ENCODE assay signal across 20 cellular contexts in the genomic region with DNA sequence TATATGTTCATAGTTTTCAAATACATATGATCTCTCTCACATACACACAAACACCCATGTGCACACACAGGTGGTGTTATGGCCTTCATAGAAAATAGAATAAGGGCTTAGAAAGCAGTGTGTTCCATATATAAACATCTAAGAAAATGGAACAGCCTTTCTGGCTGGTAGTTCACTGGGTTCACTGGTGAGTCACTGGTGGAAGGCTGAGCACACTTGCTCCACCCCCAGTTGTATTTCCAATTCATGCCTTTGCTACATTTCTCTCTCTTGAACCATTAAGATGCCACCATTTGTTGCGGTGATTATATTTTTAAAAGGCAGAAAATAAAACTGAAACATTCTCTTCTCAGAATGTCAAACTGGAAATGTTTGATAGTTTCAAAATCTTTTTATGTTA.
A peak's percentile ranks its signal among the peaks of the same experiment; 100 is the strongest.
DNase-seq lines count a peak whose midpoint lies in the region; ATAC-seq, FAIRE-seq and TF ChIP-seq lines count a peak whose summit lies in the region.
"Had no signal": no experiment of that assay in that cellular context is flagged by ENCODE, and none has a peak within 500 bp of the region (broad histone marks: within the 10 kb centered on the region; RNA-seq: fewer than 3 reads in every experiment).

No MANE protein-coding gene starts in this region.

- H3K4me3 Mint-ChIP-seq in astrocyte (ENCODE audit: unreplicated experiment) (no peak overlapping the region), progenitor cell of endocrine pancreas (ENCODE audit: low read depth) (no peak overlapping the region)
- H3K4me3 Mint-ChIP-seq: CD4-positive, alpha-beta T cell; naive B cell; T-helper 17 cell had no signal

- H3K4me1 Mint-ChIP-seq in astrocyte (ENCODE audit: low read depth, unreplicated experiment) (peaks cover 9% of the 10 kb centered on the region), progenitor cell of endocrine pancreas (ENCODE audit: low read depth) (no peaks in the 10 kb centered on the region)
- H3K4me1 Mint-ChIP-seq: naive B cell, T-helper 17 cell had no signal

- no peaks in the 10 kb centered on the region for H3K79me2 ChIP-seq in SK-N-SH (ENCODE audit: insufficient read depth)
- H3K79me2 ChIP-seq in astrocyte (ENCODE audit: insufficient read depth, low read length) = no peaks in the 10 kb centered on the region

- H3K4me1 ChIP-seq in SK-N-SH (ENCODE audit: control insufficient read depth in 1 of 2, insufficient read depth in 2 of 2, low read depth in 1 of 2, low read length in 1 of 2) (no peaks in the 10 kb centered on the region), astrocyte (ENCODE audit: insufficient read depth, low read length) (peaks cover 9% of the 10 kb centered on the region)

- no peaks in the 10 kb centered on the region for H3K9me2 ChIP-seq in SK-N-SH

- H3K9me3 Mint-ChIP-seq in astrocyte (ENCODE audit: unreplicated experiment) (no peaks in the 10 kb centered on the region), progenitor cell of endocrine pancreas (ENCODE audit: low read depth) (no peaks in the 10 kb centered on the region)
- H3K9me3 Mint-ChIP-seq: CD4-positive, alpha-beta T cell; naive B cell had no signal

- H4K20me1 ChIP-seq in SK-N-SH (ENCODE audit: insufficient read depth) = no peaks in the 10 kb centered on the region
- H4K20me1 ChIP-seq in astrocyte (ENCODE audit: insufficient read depth, low read length) = no peaks in the 10 kb centered on the region

- POLR2A ChIA-PET in SK-N-SH (lab: Yijun Ruan, JAX) = no interaction called here

- no peak overlapping the region for H3K4me3 ChIP-seq in SK-N-SH (ENCODE audit: low read depth in 2 of 2, low read length in 1 of 2)
- H3K4me3 ChIP-seq in astrocyte (ENCODE audit: insufficient read depth, low read depth, low read length) = no peak overlapping the region
- no peak overlapping the region for H3K4me3 ChIP-seq in foreskin fibroblast (ENCODE audit: low read depth in 1 of 2, low read length in 2 of 2)
- H3K4me3 ChIP-seq: cardiac muscle cell, heart left ventricle, psoas muscle had no signal

- no peaks in the 10 kb centered on the region for H3F3A ChIP-seq in SK-N-SH (replicated peaks; ENCODE audit: insufficient read depth)

- no peak overlapping the region for H3K9ac ChIP-seq in SK-N-SH
- H3K9ac ChIP-seq in astrocyte (ENCODE audit: low read length) = no peak overlapping the region

- no peaks in the 10 kb centered on the region for H3K36me3 ChIP-seq in SK-N-SH (replicated peaks in 1 of 2; ENCODE audit: control insufficient read depth in 1 of 2, insufficient read depth in 2 of 2, low read length in 1 of 2)
- H3K36me3 ChIP-seq in astrocyte (ENCODE audit: insufficient read depth, low read length) = no peaks in the 10 kb centered on the region
- H3K36me3 ChIP-seq: cardiac muscle cell, heart left ventricle had no signal

- H3K4me2 ChIP-seq in SK-N-SH (no peak overlapping the region), astrocyte (ENCODE audit: low read length) (peak overlapping the region; percentile 5)

- CTCF ChIA-PET in SK-N-SH (lab: Yijun Ruan, JAX) = interaction anchor here (1.5 to 3.1 kb wide), 3 partner anchors 12 to 847 kb away, joined by 4 to 9 read pairs (median 6); no protein-coding TSS in a partner anchor

- H3K27ac Mint-ChIP-seq in astrocyte (ENCODE audit: unreplicated experiment) = no peak overlapping the region
- no peak overlapping the region for H3K27ac Mint-ChIP-seq in progenitor cell of endocrine pancreas
- H3K27ac Mint-ChIP-seq: CD4-positive, alpha-beta T cell; T-helper 17 cell had no signal

- H3K9me3 ChIP-seq in SK-N-SH = no peaks in the 10 kb centered on the region
- no peaks in the 10 kb centered on the region for H3K9me3 ChIP-seq in astrocyte (ENCODE audit: insufficient read depth, low read depth, low read length)
- H3K9me3 ChIP-seq: heart left ventricle, psoas muscle had no signal

- TF ChIP-seq EP300 in SK-N-SH (IDR thresholded peaks at IDR 0.05; ENCODE audit: borderline replicate concordance in 1 of 2, low read depth in 1 of 2, low read length in 1 of 2) = no peak

- ATAC-seq in SK-N-SH treated with all-trans-retinoic acid at 6 μM for 48 hours (no peak), GM21825 (IDR thresholded peaks at IDR 0.05; ENCODE audit: unreplicated experiment) (no peak)
- ATAC-seq: heart left ventricle, left lobe of liver, psoas muscle, T-helper 17 cell had no signal

- H3K36me3 Mint-ChIP-seq in astrocyte (ENCODE audit: low read depth, unreplicated experiment) (no peaks in the 10 kb centered on the region), progenitor cell of endocrine pancreas (ENCODE audit: insufficient read depth) (no peaks in the 10 kb centered on the region)
- H3K36me3 Mint-ChIP-seq: naive B cell had no signal

- WGBS in SK-N-SH (ENCODE audit: low lambda C conversion rate) = 50% methylated on average over 1 of the region's 1 CpG

- no peak overlapping the region; the same call in 1 of the 2 replicates for H2AFZ ChIP-seq in SK-N-SH (ENCODE audit: low read depth)
- no peak overlapping the region for H2AFZ ChIP-seq in astrocyte (ENCODE audit: low read depth, low read length)

- TF ChIP-seq CTCF in SK-N-SH (IDR thresholded peaks at IDR 0.05) (no peak), astrocyte (IDR thresholded peaks at IDR 0.05; ENCODE audit: insufficient read depth, low read depth, low read length) (no peak), foreskin fibroblast (IDR thresholded peaks at IDR 0.05; ENCODE audit: low read depth, low read length) (no peak), progenitor cell of endocrine pancreas (IDR thresholded peaks at IDR 0.05; ENCODE audit: unreplicated experiment) (no peak)

- peaks cover 14% of the 10 kb centered on the region; the same call in 1 of the 2 replicates for H3K27me3 ChIP-seq in SK-N-SH (ENCODE audit: insufficient read depth)
- H3K27me3 ChIP-seq in astrocyte (ENCODE audit: insufficient read depth, low read length) = no peaks in the 10 kb centered on the region
- H3K27me3 ChIP-seq: cardiac muscle cell, heart left ventricle had no signal

- DNase-seq in SK-N-SH = no peak
- peak; percentile 44 for DNase-seq in astrocyte (ENCODE audit: low read depth)
- peak; percentile 66 to 83 for DNase-seq in foreskin fibroblast
- no peak for DNase-seq in progenitor cell of endocrine pancreas (ENCODE audit: low spot score, unreplicated experiment)
- DNase-seq in NCI-H774 (lab: John Stamatoyannopoulos, UW) = no peak
- DNase-seq in activated CD4-positive, alpha-beta T cell treated with anti-CD3 and anti-CD28 coated beads for 1 hour = no peak
- DNase-seq: activated CD8-positive, alpha-beta memory T cell treated with anti-CD3 and anti-CD28 coated beads, Interleukin-2, amount 50 U/mL, for 4 hours; CD4-positive, alpha-beta T cell; heart left ventricle; naive B cell; NCI-H2029 treated with DMSO at 0.1 percent for 48 hours; NCI-H526 treated with DMSO at 0.1 percent for 48 hours; psoas muscle; T-helper 17 cell had no signal

- FAIRE-seq in astrocyte (lab: Jason Lieb, UNC) = peak; percentile 56
- FAIRE-seq: RCC 7860 had no signal

- H3K27ac ChIP-seq in SK-N-SH (ENCODE audit: low read depth in 2 of 2, low read length in 1 of 2) = no peak overlapping the region
- no peak overlapping the region for H3K27ac ChIP-seq in astrocyte (ENCODE audit: low read depth, low read length)
- H3K27ac ChIP-seq: 22Rv1, cardiac muscle cell, heart left ventricle, psoas muscle had no signal

- TF ChIP-seq RAD21 in SK-N-SH (IDR thresholded peaks at IDR 0.05; ENCODE audit: low read length) = no peak

- H3K27me3 Mint-ChIP-seq in astrocyte (ENCODE audit: low read depth, unreplicated experiment) (no peaks in the 10 kb centered on the region), progenitor cell of endocrine pancreas (peaks cover 42% of the 10 kb centered on the region)

TF ChIP-seq in SK-N-SH, 30 proteins besides CTCF, POLR2A, EP300 and RAD21:
- TF ChIP-seq ELF1 (IDR thresholded peaks at IDR 0.05) (no peak), FOSL2 (IDR thresholded peaks at IDR 0.05; ENCODE audit: borderline replicate concordance, low read depth) (peak; percentile 40; the same call in 1 of the 2 replicates), MEF2A (IDR thresholded peaks at IDR 0.05; ENCODE audit: borderline replicate concordance, low read depth) (no peak), NRF1 (IDR thresholded peaks at IDR 0.05; ENCODE audit: low read depth, low read length) (no peak), YY1 (IDR thresholded peaks at IDR 0.05; ENCODE audit: low read depth) (no peak)

TF ChIP-seq in SK-N-SH treated with all-trans-retinoic acid at 6 μM for 48 hours, 23 proteins besides CTCF, POLR2A, EP300 and RAD21 (continues in another document):
- no peak for TF ChIP-seq ZFP3 (CRISPR knock-in tag; IDR thresholded peaks at IDR 0.05)
- TF ChIP-seq OSR1 (CRISPR knock-in tag; IDR thresholded peaks at IDR 0.05) = no peak
- TF ChIP-seq ZNF565 (CRISPR knock-in tag; conservative IDR thresholded peaks at IDR 0.05; ENCODE audit: low read depth) = no peak
- no peak for TF ChIP-seq ISL1 (CRISPR knock-in tag; IDR thresholded peaks at IDR 0.05)
- TF ChIP-seq, protein P1, sequence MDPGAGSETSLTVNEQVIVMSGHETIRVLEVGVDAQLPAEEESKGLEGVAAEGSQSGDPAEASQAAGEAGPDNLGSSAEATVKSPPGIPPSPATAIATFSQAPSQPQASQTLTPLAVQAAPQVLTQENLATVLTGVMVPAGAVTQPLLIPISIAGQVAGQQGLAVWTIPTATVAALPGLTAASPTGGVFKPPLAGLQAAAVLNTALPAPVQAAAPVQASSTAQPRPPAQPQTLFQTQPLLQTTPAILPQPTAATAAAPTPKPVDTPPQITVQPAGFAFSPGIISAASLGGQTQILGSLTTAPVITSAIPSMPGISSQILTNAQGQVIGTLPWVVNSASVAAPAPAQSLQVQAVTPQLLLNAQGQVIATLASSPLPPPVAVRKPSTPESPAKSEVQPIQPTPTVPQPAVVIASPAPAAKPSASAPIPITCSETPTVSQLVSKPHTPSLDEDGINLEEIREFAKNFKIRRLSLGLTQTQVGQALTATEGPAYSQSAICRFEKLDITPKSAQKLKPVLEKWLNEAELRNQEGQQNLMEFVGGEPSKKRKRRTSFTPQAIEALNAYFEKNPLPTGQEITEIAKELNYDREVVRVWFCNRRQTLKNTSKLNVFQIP (CRISPR knock-in tag; IDR thresholded peaks at IDR 0.05; ENCODE audit: borderline replicate concordance, low read depth) = no peak
- no peak for TF ChIP-seq PATZ1 (CRISPR knock-in tag; IDR thresholded peaks at IDR 0.05; ENCODE audit: borderline replicate concordance)
- TF ChIP-seq ZNF8 (CRISPR knock-in tag; IDR thresholded peaks at IDR 0.05) = no peak

Comparison
In these comparisons a context has a peak if more than half of its experiments do, and no peak if none do; other contexts are left out.
1. DNase-seq: peak in astrocyte (single experiment) and foreskin fibroblast (2 of 2); none in SK-N-SH (single experiment), progenitor cell of endocrine pancreas (single experiment), NCI-H774 (single experiment) and activated CD4-positive, alpha-beta T cell treated with anti-CD3 and anti-CD28 coated beads for 1 hour (single experiment).